In the genomic region with DNA sequence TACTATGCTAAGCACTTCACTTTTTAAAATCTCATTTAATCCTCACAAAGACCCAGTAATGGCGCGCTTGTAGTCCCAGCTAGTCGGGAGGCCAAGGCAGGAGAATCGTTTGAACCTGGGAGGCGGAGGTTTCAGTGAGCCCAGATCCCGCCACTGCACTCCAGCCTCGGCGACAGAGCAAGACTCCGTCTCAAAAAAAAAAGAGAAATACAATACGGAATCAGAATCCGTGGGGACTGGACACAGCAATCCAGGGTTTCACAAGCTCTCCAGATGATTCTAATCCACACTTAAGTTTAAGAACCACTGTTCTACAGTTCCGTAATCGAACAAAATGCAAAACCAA, we compare ENCODE assay signal across 8 cellular contexts. TPM values are rescaled to one million over a fixed set of nuclear protein-coding genes. Genes with fewer than 3 reads are reported as not detected.
A peak's percentile ranks its signal among the peaks of the same experiment; 100 is the strongest.
DNase-seq lines count a peak whose midpoint lies in the region; ATAC-seq, FAIRE-seq and TF ChIP-seq lines count a peak whose summit lies in the region.

No MANE protein-coding gene starts in this region.

- peak overlapping the region; percentile 82 for H2AFZ ChIP-seq in PC-3 (ENCODE audit: low read length)

- peak overlapping the region; percentile 85 for H3K4me2 ChIP-seq in PC-3 (ENCODE audit: low read length)

- H3K36me3 Mint-ChIP-seq in CD4-positive, alpha-beta memory T cell, result peaks cover 0 to 4% of the 10 kb centered on the region in 2 donors
- no peaks in the 10 kb centered on the region for H3K36me3 Mint-ChIP-seq in endothelial cell (ENCODE audit: low read depth, unreplicated experiment)

- H3K9me2 ChIP-seq in PC-3 (replicated peaks; ENCODE audit: low read length), result no peaks in the 10 kb centered on the region

- FAIRE-seq in GM12892 (lab: Jason Lieb, UNC), result no peak

- TF ChIP-seq POLR2A in GM12892 (IDR thresholded peaks at IDR 0.05; ENCODE audit: low read depth, low read length), result no peak

- no peaks in the 10 kb centered on the region for H3K27me3 ChIP-seq in CD4-positive, alpha-beta memory T cell (ENCODE audit: insufficient read depth, low read length)
- H3K27me3 ChIP-seq in PC-3 (ENCODE audit: low read length), result no peaks in the 10 kb centered on the region
- no peaks in the 10 kb centered on the region for H3K27me3 ChIP-seq in neutrophil

- no peaks in the 10 kb centered on the region for H3K36me3 ChIP-seq in CD4-positive, alpha-beta memory T cell (ENCODE audit: insufficient read depth, low read length)
- H3K36me3 ChIP-seq in PC-3 (ENCODE audit: low read depth, low read length), result no peaks in the 10 kb centered on the region
- H3K36me3 ChIP-seq in neutrophil, result no peaks in the 10 kb centered on the region

- peak overlapping the region; percentile 88 to 97 (median 92) for H3K4me3 Mint-ChIP-seq in CD4-positive, alpha-beta memory T cell
- peak overlapping the region; percentile 74 for H3K4me3 Mint-ChIP-seq in endothelial cell (ENCODE audit: unreplicated experiment)

- H3K9me3 Mint-ChIP-seq in CD4-positive, alpha-beta memory T cell, result no peaks in the 10 kb centered on the region
- no peaks in the 10 kb centered on the region for H3K9me3 Mint-ChIP-seq in endothelial cell (ENCODE audit: unreplicated experiment)

- TSS peak; percentile 83 for BruUV-seq in PC-3 (replicated peaks; lab: Mats Ljungman, UMichigan)

- peaks cover 16% of the 10 kb centered on the region for H3K4me1 ChIP-seq in CD4-positive, alpha-beta memory T cell (ENCODE audit: insufficient read depth, low read length)
- H3K4me1 ChIP-seq in PC-3 (ENCODE audit: insufficient read depth, low read length), result no peaks in the 10 kb centered on the region
- H3K4me1 ChIP-seq in neutrophil (ENCODE audit: control insufficient read depth in 1 of 2, insufficient read depth in 1 of 2, low read depth in 1 of 2, low read length in 1 of 2), result peaks cover 27 to 30% of the 10 kb centered on the region in 2 experiments

- POLR2A ChIA-PET in CD4-positive, alpha-beta memory T cell (lab: Charles Lee; ENCODE audit: partially characterized antibody), result interaction anchor here (0.6 to 2.3 kb wide), 10 partner anchors 20 to 721 kb away, joined by 3 to 95 read pairs (median 3); a partner anchor contains a TSS
- POLR2A ChIA-PET in PC-3 (lab: Charles Lee; ENCODE audit: unreplicated experiment), result interaction anchor here (0.7 to 1.1 kb wide), 2 partner anchors 26 to 93 kb away, joined by 6 to 23 read pairs; a partner anchor contains a TSS

- CTCF ChIA-PET in CD4-positive, alpha-beta memory T cell (lab: Charles Lee; ENCODE audit: partially characterized antibody), result interaction anchor here (0.8 to 2.7 kb wide), 5 partner anchors 26 to 166 kb away, joined by 3 to 11 read pairs (median 4); a partner anchor contains a TSS
- CTCF ChIA-PET in PC-3 (lab: Charles Lee), result no interaction called here

- H3F3A ChIP-seq in PC-3 (ENCODE audit: low read length, unreplicated experiment), result no peaks in the 10 kb centered on the region

- peak overlapping the region; percentile 86 for H3K9ac ChIP-seq in PC-3 (ENCODE audit: low read length)

- H4K20me1 ChIP-seq in PC-3 (ENCODE audit: low read length), result no peaks in the 10 kb centered on the region

- H3K4me3 ChIP-seq in CD4-positive, alpha-beta memory T cell (ENCODE audit: low read length in 2 of 2), result peak overlapping the region; percentile 71 to 76
- H3K4me3 ChIP-seq in PC-3 (ENCODE audit: low read length) (peak overlapping the region; percentile 79), neutrophil (ENCODE audit: low read depth in 1 of 2, low read length in 1 of 2) (peak overlapping the region; percentile 97 to 100)

- no peak for DNase-seq in CD4-positive, alpha-beta memory T cell
- DNase-seq in PC-3 (no peak), endothelial cell (ENCODE audit: low spot score) (no peak), NCI-H1048 (lab: John Stamatoyannopoulos, UW) (no peak), AML-193 (lab: John Stamatoyannopoulos, UW) (no peak), GM12892 (ENCODE audit: insufficient read length) (no peak)

- intact Hi-C loops in CD4-positive, alpha-beta memory T cell (cut with micrococcal nuclease), result loop anchor here (1.0 to 2.0 kb wide), 3 partner anchors 26 to 165 kb away; a partner anchor contains a TSS
- intact Hi-C loops in PC-3 (cut with micrococcal nuclease), result loop anchor here (1.0 to 2.0 kb wide), 4 partner anchors 26 to 166 kb away; a partner anchor contains a TSS

- no peak for TF ChIP-seq CTCF in PC-3 (conservative IDR thresholded peaks at IDR 0.05; ENCODE audit: low read depth, low read length)
- TF ChIP-seq CTCF in endothelial cell (IDR thresholded peaks at IDR 0.05; ENCODE audit: unreplicated experiment), result no peak
- TF ChIP-seq CTCF in neutrophil (IDR thresholded peaks at IDR 0.05), result no peak

- no peak for ATAC-seq in PC-3
- no peak for ATAC-seq in HG02588 (IDR thresholded peaks at IDR 0.05; ENCODE audit: unreplicated experiment)

- peak overlapping the region; percentile 84 to 97 (median 89) for H3K27ac Mint-ChIP-seq in CD4-positive, alpha-beta memory T cell
- H3K27ac Mint-ChIP-seq in endothelial cell (ENCODE audit: unreplicated experiment), result peak overlapping the region; percentile 80

- peaks cover 9 to 19% (median 17%) of the 10 kb centered on the region in 4 donors for H3K4me1 Mint-ChIP-seq in CD4-positive, alpha-beta memory T cell
- H3K4me1 Mint-ChIP-seq in endothelial cell (ENCODE audit: unreplicated experiment), result peaks cover 4% of the 10 kb centered on the region

- H3K79me2 ChIP-seq in PC-3 (ENCODE audit: low read length), result peaks cover 11% of the 10 kb centered on the region

- no peaks in the 10 kb centered on the region for H3K9me3 ChIP-seq in CD4-positive, alpha-beta memory T cell (ENCODE audit: control insufficient read depth in 1 of 2, low read length in 2 of 2)
- H3K9me3 ChIP-seq in PC-3 (ENCODE audit: low read length) (no peaks in the 10 kb centered on the region), neutrophil (no peaks in the 10 kb centered on the region)

- peak overlapping the region; percentile 71 for H3K27ac ChIP-seq in CD4-positive, alpha-beta memory T cell (ENCODE audit: low read depth, low read length)
- peak overlapping the region; percentile 63; the same call in 1 of the 2 replicates for H3K27ac ChIP-seq in PC-3 (ENCODE audit: low read length)
- peak overlapping the region; percentile 94 for H3K27ac ChIP-seq in neutrophil

- no peaks in the 10 kb centered on the region for H3K27me3 Mint-ChIP-seq in CD4-positive, alpha-beta memory T cell
- H3K27me3 Mint-ChIP-seq in endothelial cell (ENCODE audit: unreplicated experiment), result peaks cover 3% of the 10 kb centered on the region

RNA-seq across cellular contexts. Expression of a gene that starts 0.4 kb away (rescaled TPM):
- total RNA-seq in CD4-positive, alpha-beta memory T cell, result 10 to 100 TPM; 13.9 to 14.9 TPM
- 10 to 100 TPM; 29.7 to 38.3 TPM for polyA plus RNA-seq in CD4-positive, alpha-beta memory T cell
- total RNA-seq in PC-3 (2014; rRNA removed) (79.1 and 81.5 TPM in 2 replicates), endothelial cell (ENCODE audit: unreplicated experiment) (17.5 TPM)
- 6.4 TPM for polyA plus RNA-seq in GM12892 (2012; ENCODE audit: missing spikeins)

RNA-seq across cellular contexts. Expression of a gene that starts 25.7 kb away (rescaled TPM):
- 10 to 100 TPM; 72.4 to 72.8 TPM for total RNA-seq in CD4-positive, alpha-beta memory T cell
- polyA plus RNA-seq in CD4-positive, alpha-beta memory T cell, result 10 to 100 TPM in 1 of 2 donors, 1 to 10 TPM in 1; 6.1 to 16.0 TPM
- total RNA-seq in PC-3 (2014; rRNA removed), result 48.5 and 57.5 TPM in 2 replicates
- total RNA-seq in endothelial cell (ENCODE audit: unreplicated experiment), result 53.1 TPM
- 28.5 TPM for polyA plus RNA-seq in GM12892 (2012; ENCODE audit: missing spikeins)
